Comparison of ENCODE assay signal across 8 cellular contexts in the genomic region with DNA sequence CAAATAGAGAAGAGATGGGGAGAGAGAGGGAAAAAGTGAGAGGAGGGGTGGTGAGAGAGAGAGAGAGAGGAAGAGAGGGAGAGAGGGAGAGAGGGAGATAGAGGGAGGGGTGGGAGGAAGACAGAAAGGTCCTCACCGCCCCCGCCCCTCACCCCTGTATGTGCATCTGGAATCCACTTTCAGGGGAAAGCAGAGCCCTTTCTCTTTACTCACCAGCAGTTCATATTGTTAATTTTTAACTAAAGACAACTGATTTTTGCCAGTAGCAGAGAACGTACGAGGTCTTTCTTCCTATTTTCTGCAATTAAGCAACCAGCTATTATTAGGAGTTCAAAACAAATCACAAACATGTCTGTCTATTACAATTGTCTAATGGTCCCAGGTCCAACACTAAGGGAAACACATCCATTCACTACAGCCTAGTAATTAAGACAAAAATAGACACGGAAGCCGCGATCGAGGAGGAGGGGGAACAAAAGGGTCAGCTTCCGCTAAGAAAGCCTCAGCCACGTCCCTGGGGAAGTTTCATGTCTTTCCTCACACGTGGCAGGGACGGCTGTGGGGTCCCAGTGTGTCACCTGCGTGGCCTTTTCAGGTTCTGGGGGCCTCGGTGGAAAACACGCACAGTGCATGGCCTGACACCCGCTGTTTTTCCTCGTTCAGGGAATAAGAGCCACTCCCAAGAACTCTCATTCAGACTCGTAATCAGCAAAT.
DNase-seq lines count a peak whose midpoint lies in the region; TF ChIP-seq lines count a peak whose summit lies in the region.

No MANE protein-coding gene starts in this region.

- H3K36me3 Mint-ChIP-seq in glutamatergic neuron (ENCODE audit: unreplicated experiment) = peaks cover 10% of the 10 kb centered on the region
- no peaks in the 10 kb centered on the region for H3K36me3 Mint-ChIP-seq in CD4-positive, alpha-beta memory T cell

- no peak for TF ChIP-seq CTCF in glutamatergic neuron (IDR thresholded peaks at IDR 0.05; ENCODE audit: partially characterized antibody, unreplicated experiment)

- H3K4me1 ChIP-seq in CD4-positive, alpha-beta memory T cell (ENCODE audit: insufficient read depth, low read length) = peaks cover 13% of the 10 kb centered on the region

- peaks cover 10% of the 10 kb centered on the region for H3K9me3 Mint-ChIP-seq in glutamatergic neuron (ENCODE audit: unreplicated experiment)
- H3K9me3 Mint-ChIP-seq in CD4-positive, alpha-beta memory T cell = no peaks in the 10 kb centered on the region

- POLR2A ChIA-PET in CD4-positive, alpha-beta memory T cell (lab: Charles Lee; ENCODE audit: partially characterized antibody) = no interaction called here

- H3K4me1 Mint-ChIP-seq in glutamatergic neuron (ENCODE audit: low read depth, unreplicated experiment) = peaks cover 17% of the 10 kb centered on the region
- H3K4me1 Mint-ChIP-seq in CD4-positive, alpha-beta memory T cell = peaks cover 7 to 19% (median 16%) of the 10 kb centered on the region in 4 donors

- H3K4me3 Mint-ChIP-seq in glutamatergic neuron (ENCODE audit: unreplicated experiment) = no peak overlapping the region
- no peak overlapping the region for H3K4me3 Mint-ChIP-seq in CD4-positive, alpha-beta memory T cell

- H3K36me3 ChIP-seq in CD4-positive, alpha-beta memory T cell (ENCODE audit: insufficient read depth, low read length) = no peaks in the 10 kb centered on the region

- H3K9me3 ChIP-seq in CD4-positive, alpha-beta memory T cell (ENCODE audit: control insufficient read depth in 1 of 2, low read length in 2 of 2) = no peaks in the 10 kb centered on the region

- DNase-seq in DMS53 treated with DMSO at 0.1 percent for 48 hours (lab: John Stamatoyannopoulos, UW; ENCODE audit: unreplicated experiment) (peak; percentile 54), NCI-H146 treated with DMSO at 0.1 percent for 48 hours (lab: John Stamatoyannopoulos, UW; ENCODE audit: unreplicated experiment) (peak; percentile 47), glutamatergic neuron (no peak), posterior vena cava (ENCODE audit: low spot score) (peak; percentile 45), LoVo (ENCODE audit: low spot score) (no peak), activated gamma-delta T cell (lab: John Stamatoyannopoulos, UW) (no peak), NCI-H226 (no peak)
- DNase-seq in CD4-positive, alpha-beta memory T cell = no peak

- H3K27me3 Mint-ChIP-seq in glutamatergic neuron (ENCODE audit: unreplicated experiment) = peaks cover 2% of the 10 kb centered on the region
- no peaks in the 10 kb centered on the region for H3K27me3 Mint-ChIP-seq in CD4-positive, alpha-beta memory T cell

- H3K27ac Mint-ChIP-seq in glutamatergic neuron (ENCODE audit: unreplicated experiment) = peak overlapping the region; percentile 43
- no peak overlapping the region for H3K27ac Mint-ChIP-seq in CD4-positive, alpha-beta memory T cell

- no peak overlapping the region for H3K4me3 ChIP-seq in CD4-positive, alpha-beta memory T cell (ENCODE audit: low read length in 2 of 2)

- H3K27ac ChIP-seq in CD4-positive, alpha-beta memory T cell (ENCODE audit: low read depth, low read length) = no peak overlapping the region

- CTCF ChIA-PET in CD4-positive, alpha-beta memory T cell (lab: Charles Lee; ENCODE audit: partially characterized antibody) = no interaction called here

- intact Hi-C loops in posterior vena cava (cut with DNase I) = no loop called here
- intact Hi-C loops in CD4-positive, alpha-beta memory T cell (cut with micrococcal nuclease) = no loop called here

- H3K27me3 ChIP-seq in CD4-positive, alpha-beta memory T cell (ENCODE audit: insufficient read depth, low read length) = no peaks in the 10 kb centered on the region

Comparison
In these comparisons a context has a peak if more than half of its experiments do, and no peak if none do; other contexts are left out.
1. DNase-seq: peak in DMS53 treated with DMSO at 0.1 percent for 48 hours (single experiment), NCI-H146 treated with DMSO at 0.1 percent for 48 hours (single experiment) and posterior vena cava (single experiment); none in glutamatergic neuron (single experiment), LoVo (single experiment), activated gamma-delta T cell (single experiment), NCI-H226 (single experiment) and CD4-positive, alpha-beta memory T cell (0 of 5).